ENCODE assay signal across 19 cellular contexts in genomic region chr11:42465613-42466012, GRCh38.
DNase-seq lines count a peak whose midpoint lies in the region; ATAC-seq and TF ChIP-seq lines count a peak whose summit lies in the region.
"Had no signal": no experiment of that assay in that cellular context is flagged by ENCODE, and none has a peak within 500 bp of the region (broad histone marks: within the 10 kb centered on the region; RNA-seq: fewer than 3 reads in every experiment).

No MANE protein-coding gene starts in this region.

- H3K9me3 ChIP-seq in left lung = no peaks in the 10 kb centered on the region
- H3K9me3 ChIP-seq: BLaER1 treated with 17β-estradiol and CSF1 and Interleukin-3, amounts not matched to agents 10 nM and 100 nM had no signal

- H3K4me3 ChIP-seq in left lung = no peak overlapping the region
- H3K4me3 ChIP-seq: BLaER1 treated with 17β-estradiol and CSF1 and Interleukin-3, amounts not matched to agents 10 nM and 100 nM; GM23338; SK-N-MC had no signal

- intact Hi-C loops in left lung (cut with DNase I) = no loop called here

- no peaks in the 10 kb centered on the region for H3K4me1 ChIP-seq in left lung

- no peaks in the 10 kb centered on the region for H3K36me3 ChIP-seq in left lung
- H3K36me3 ChIP-seq: BLaER1 treated with 17β-estradiol and CSF1 and Interleukin-3, amounts not matched to agents 10 nM and 100 nM had no signal

- DNase-seq in NCI-H1436 (lab: John Stamatoyannopoulos, UW) = peak; percentile 2
- DNase-seq in NCI-H1436 treated with DMSO at 0.1 percent for 48 hours (lab: John Stamatoyannopoulos, UW) = no peak
- peak; percentile 96 for DNase-seq in NCI-H1105 (lab: John Stamatoyannopoulos, UW)
- peak; percentile 90 for DNase-seq in NCI-H510A treated with DMSO at 0.1 percent for 48 hours (lab: John Stamatoyannopoulos, UW)
- no peak for DNase-seq in left lung
- no peak for DNase-seq in stimulated activated CD4-positive, alpha-beta T cell treated with anti-CD3 and anti-CD28 coated beads, Interleukin-4, amount 100 ng/mL, for 1 hour
- no peak for DNase-seq in hippocampal formation (lab: John Stamatoyannopoulos, UW)
- DNase-seq: 8988T; DND-41; GDM1; NCI-H1694 treated with DMSO at 0.1 percent for 48 hours; NK-92 treated with Interleukin-12 subunit alpha and Interleukin-12 subunit beta, amount 100 ng/mL, for 24 hours; OCI-M1; RPMI8226; T-helper 1 cell had no signal

- H3K27me3 ChIP-seq in left lung = peaks cover 3 to 5% of the 10 kb centered on the region in 2 donors
- H3K27me3 ChIP-seq: BLaER1 treated with 17β-estradiol and CSF1 and Interleukin-3, amounts not matched to agents 10 nM and 100 nM had no signal

- ATAC-seq in left lung (peak; percentile 86), GM18867 (IDR thresholded peaks at IDR 0.05; ENCODE audit: unreplicated experiment) (no peak)
- ATAC-seq: GM23338 had no signal

- no peak for TF ChIP-seq CTCF in left lung (IDR thresholded peaks at IDR 0.05)

- no peak overlapping the region for H3K27ac ChIP-seq in left lung
- H3K27ac ChIP-seq: BLaER1 treated with 17β-estradiol and CSF1 and Interleukin-3, amounts not matched to agents 10 nM and 100 nM; SK-N-MC had no signal

Comparison
In these comparisons a context has a peak if more than half of its experiments do, and no peak if none do; other contexts are left out.
1. DNase-seq: peak in NCI-H1436 (single experiment), NCI-H1105 (single experiment) and NCI-H510A treated with DMSO at 0.1 percent for 48 hours (single experiment); none in NCI-H1436 treated with DMSO at 0.1 percent for 48 hours (single experiment), left lung (0 of 2), stimulated activated CD4-positive, alpha-beta T cell treated with anti-CD3 and anti-CD28 coated beads, Interleukin-4, amount 100 ng/mL, for 1 hour (single experiment) and hippocampal formation (0 of 2).